Comparison of ENCODE assay signal across 10 cellular contexts in the genomic region with DNA sequence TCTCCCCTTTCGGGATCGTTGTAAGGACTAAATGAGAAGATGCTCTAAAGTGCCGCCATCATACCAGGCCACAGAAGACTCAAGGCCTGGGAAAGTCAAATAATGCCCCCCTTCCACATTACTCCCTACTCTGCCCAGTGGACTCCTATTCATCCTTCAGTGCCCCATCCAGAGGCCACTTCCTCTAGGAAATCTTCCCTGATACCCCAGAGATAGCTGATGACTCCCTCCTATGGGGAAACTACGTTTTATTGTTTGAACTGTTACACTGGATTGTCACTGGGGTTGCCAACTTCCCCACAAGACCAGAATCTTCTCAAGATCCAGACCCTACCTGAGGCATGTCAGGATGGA. TPM values are rescaled to one million over a fixed set of nuclear protein-coding genes. Genes with fewer than 3 reads are reported as not detected.
"Had no signal": no experiment of that assay in that cellular context is flagged by ENCODE, and none has a peak within 500 bp of the region (broad histone marks: within the 10 kb centered on the region; RNA-seq: fewer than 3 reads in every experiment).

No MANE protein-coding gene starts in this region.

- H3K9ac ChIP-seq: GM23248, KMS-11 had no signal

- H3K27ac ChIP-seq: GM23248, HL-60, KMS-11 had no signal

- H3K4me3 ChIP-seq: GM23248 had no signal

- H3K4me2 ChIP-seq: KMS-11 had no signal

- H2AFZ ChIP-seq: GM23248 had no signal

- DNase-seq: GM23248, GOT3, H9, HCEC 1CT, HFFc6, KBM-7 had no signal

- ATAC-seq: HepG2 had no signal

RNA-seq across cellular contexts. Expression of a gene that starts 14.2 kb away (rescaled TPM):
- polyA plus RNA-seq: IgD-negative memory B cell had no signal
